ENCODE assay signal across 8 cellular contexts in the genomic region with DNA sequence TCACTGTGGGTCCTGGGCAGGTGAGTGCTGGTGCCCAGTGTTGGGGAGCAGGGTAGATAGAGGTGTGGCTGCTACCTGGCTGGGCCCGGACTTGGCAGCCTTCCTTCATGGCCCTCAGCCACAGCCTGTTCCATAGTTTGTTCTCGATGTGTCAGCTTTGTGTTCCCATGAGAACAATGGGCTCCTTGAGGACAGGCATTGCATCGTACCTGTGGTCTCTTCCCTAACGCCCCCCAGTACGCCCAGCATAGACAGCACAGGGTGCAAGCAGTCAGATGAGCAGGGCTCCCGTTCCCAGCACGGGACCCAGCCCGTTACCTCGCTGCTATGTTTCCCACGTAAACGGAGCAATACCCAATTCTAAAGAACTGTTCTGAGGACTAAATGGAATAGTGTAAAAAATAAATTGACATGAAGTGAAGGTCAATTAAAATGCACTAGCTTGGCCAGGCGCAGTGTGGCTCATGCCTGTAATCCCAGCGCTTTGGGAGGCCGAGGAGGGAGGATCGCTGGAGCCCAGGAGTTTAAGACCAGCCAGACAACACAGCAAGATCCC. TPM values are rescaled to one million over a fixed set of nuclear protein-coding genes. Genes with fewer than 3 reads are reported as not detected.
A peak's percentile ranks its signal among the peaks of the same experiment; 100 is the strongest.
DNase-seq lines count a peak whose midpoint lies in the region; ATAC-seq, FAIRE-seq and TF ChIP-seq lines count a peak whose summit lies in the region.

No MANE protein-coding gene starts in this region.

- FAIRE-seq in GM12891 (lab: Jason Lieb, UNC): peak; percentile 20

- H3K27me3 ChIP-seq in left ventricle myocardium inferior (ENCODE audit: low read depth) (peaks cover 16% of the 10 kb centered on the region), gastrocnemius medialis (peaks cover 0 to under 1% (median under 1%) of the 10 kb centered on the region in 3 donors)

- intact Hi-C loops in left ventricle myocardium inferior (cut with micrococcal nuclease): no loop called here
- intact Hi-C loops in gastrocnemius medialis (cut with DNase I; ENCODE audit: low total_unique reads): loop anchor here (2.0 to 10.0 kb wide), 3 partner anchors 68 to 434 kb away; partner anchors contain the start of gene UBE2G2

- in situ Hi-C loops in gastrocnemius medialis (cut with MboI; ENCODE audit: low sequenced_read_pairs in 4 of 4): loop anchor here in 2 of 4 donors (10.0 to 25.0 kb wide), 2 partner anchors 144 to 348 kb away; partner anchors contain the start of gene POFUT2 (in 1 of the 2)

- H3K4me1 ChIP-seq in left ventricle myocardium inferior (peaks cover 53% of the 10 kb centered on the region), gastrocnemius medialis (peaks cover 26 to 29% of the 10 kb centered on the region in 2 donors)

- TF ChIP-seq CTCF in VCaP (conservative IDR thresholded peaks at IDR 0.05) (no peak), left ventricle myocardium inferior (IDR thresholded peaks at IDR 0.05; ENCODE audit: borderline replicate concordance) (no peak), gastrocnemius medialis (IDR thresholded peaks at IDR 0.05 in 4 of 5, conservative IDR thresholded peaks at IDR 0.05 in 1 of 5) (no peak)

- no peak for ATAC-seq in gastrocnemius medialis
- no peak for ATAC-seq in HG03378 (IDR thresholded peaks at IDR 0.05; ENCODE audit: unreplicated experiment)
- no peak for ATAC-seq in GM21447 (IDR thresholded peaks at IDR 0.05; ENCODE audit: unreplicated experiment)

- H3K27ac ChIP-seq in VCaP: peak overlapping the region; percentile 93
- peak overlapping the region; percentile 92 for H3K27ac ChIP-seq in left ventricle myocardium inferior (replicated peaks)
- peak overlapping the region; percentile 78 to 91 (median 84) for H3K27ac ChIP-seq in gastrocnemius medialis

- H3K4me3 ChIP-seq in left ventricle myocardium inferior (peak overlapping the region; percentile 99), gastrocnemius medialis (peak overlapping the region; percentile 71 to 95 (median 83))

- no peak for DNase-seq in GM12891 (ENCODE audit: insufficient read length, low spot score)
- DNase-seq in left ventricle myocardium inferior: no peak
- DNase-seq in gastrocnemius medialis: no peak
- DNase-seq in COLO668 (lab: John Stamatoyannopoulos, UW; ENCODE audit: unreplicated experiment): no peak
- no peak for DNase-seq in SKM-1 (lab: John Stamatoyannopoulos, UW; ENCODE audit: unreplicated experiment)

- H3K36me3 ChIP-seq in left ventricle myocardium inferior (peaks cover 12% of the 10 kb centered on the region), gastrocnemius medialis (peaks cover 0 to 10% of the 10 kb centered on the region in 2 donors)

- TF ChIP-seq POLR2A in GM12891 (IDR thresholded peaks at IDR 0.05; ENCODE audit: low read depth, low read length): no peak
- TF ChIP-seq POLR2A in gastrocnemius medialis (IDR thresholded peaks at IDR 0.05): no peak

- no peaks in the 10 kb centered on the region for H3K9me3 ChIP-seq in left ventricle myocardium inferior (replicated peaks)
- no peaks in the 10 kb centered on the region for H3K9me3 ChIP-seq in gastrocnemius medialis

TF ChIP-seq in GM12891, 5 proteins besides CTCF, POLR2A, EP300 and RAD21:
- no peak for TF ChIP-seq TAF1 (IDR thresholded peaks at IDR 0.05; ENCODE audit: low read depth, low read length)
- TF ChIP-seq SPI1 (IDR thresholded peaks at IDR 0.05; ENCODE audit: low read depth, low read length): no peak
- no peak for TF ChIP-seq POLR2AphosphoS5 (IDR thresholded peaks at IDR 0.05; ENCODE audit: low read depth, low read length)
- no peak for TF ChIP-seq PAX5 (IDR thresholded peaks at IDR 0.05; ENCODE audit: insufficient read depth, low read length, severe bottlenecking)
- no peak for TF ChIP-seq POU2F2 (IDR thresholded peaks at IDR 0.05; ENCODE audit: low read depth, low read length)
TF ChIP-seq in GM12891: peak in this region for 0.

RNA-seq across cellular contexts. Expression of gene SLX9, which starts 0.8 kb away (rescaled TPM):
- polyA plus RNA-seq in GM12891 (2012; ENCODE audit: low read depth, missing spikeins): 28.2 TPM
- 70.7 TPM for total RNA-seq in left ventricle myocardium inferior
- 10 to 100 TPM; 23.7 to 37.6 (median 25.8) TPM for total RNA-seq in gastrocnemius medialis

RNA-seq across cellular contexts. Expression of gene ITGB2, which starts 18.4 kb away (rescaled TPM):
- 62.1 TPM for polyA plus RNA-seq in GM12891 (2012; ENCODE audit: low read depth, missing spikeins)
- total RNA-seq in left ventricle myocardium inferior (18.6 TPM), gastrocnemius medialis (10 to 100 TPM; 10.9 to 41.7 (median 27.4) TPM)
